20 cellular contexts compared by ENCODE assay signal in the genomic region with DNA sequence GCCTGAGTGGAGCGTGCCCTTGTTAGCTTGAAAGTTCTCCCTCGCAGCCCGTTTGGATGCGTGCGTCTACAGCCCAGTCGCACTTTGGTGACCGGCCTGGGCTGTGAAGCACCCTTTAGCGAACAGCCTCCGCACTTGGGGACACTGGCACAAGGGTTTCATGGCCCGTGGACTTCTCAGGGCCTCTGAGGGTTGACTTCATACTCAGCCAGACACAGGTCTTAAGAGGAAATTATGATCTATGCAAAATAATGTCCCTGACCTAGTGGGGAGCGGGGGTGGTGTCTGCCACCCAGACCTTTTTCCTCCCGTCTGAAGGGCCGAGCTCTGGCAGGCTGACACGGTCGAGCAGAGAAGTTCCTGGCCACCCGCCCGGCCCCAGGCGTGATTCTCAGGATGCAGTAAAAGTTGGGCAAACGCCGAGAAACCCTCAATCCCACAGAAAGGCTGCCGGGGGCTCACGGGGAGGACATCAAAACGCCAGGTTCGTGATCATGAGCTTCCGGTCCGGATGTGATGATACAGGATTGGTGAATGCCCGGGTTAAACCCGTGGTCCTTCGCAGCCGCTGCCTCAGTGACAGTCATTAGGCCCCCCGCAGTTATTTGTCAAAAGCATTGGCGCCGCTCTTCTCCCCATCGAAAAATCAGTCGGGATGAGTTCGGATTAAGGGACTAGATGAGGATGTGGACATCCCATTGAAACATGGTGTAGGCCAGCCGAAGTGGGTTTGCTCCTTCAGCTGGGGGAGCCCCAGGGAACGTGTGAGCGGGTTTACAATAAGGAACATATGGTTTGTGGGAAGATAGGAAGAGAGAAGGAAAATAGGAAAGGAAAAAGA. TPM values are rescaled to one million over a fixed set of nuclear protein-coding genes. Genes with fewer than 3 reads are reported as not detected.
A peak's percentile ranks its signal among the peaks of the same experiment; 100 is the strongest.
DNase-seq lines count a peak whose midpoint lies in the region; ATAC-seq and TF ChIP-seq lines count a peak whose summit lies in the region.
"Had no signal": no experiment of that assay in that cellular context is flagged by ENCODE, and none has a peak within 500 bp of the region (broad histone marks: within the 10 kb centered on the region; RNA-seq: fewer than 3 reads in every experiment).

No MANE protein-coding gene starts in this region.

- no peak overlapping the region for H2AK5ac ChIP-seq in trophoblast cell (ENCODE audit: low read length)

- no peak overlapping the region for H3K23ac ChIP-seq in trophoblast cell (ENCODE audit: low read length)

- no peak overlapping the region for H4K12ac ChIP-seq in trophoblast cell (ENCODE audit: low read depth, low read length)

- no peak overlapping the region for H2BK120ac ChIP-seq in trophoblast cell (ENCODE audit: insufficient read depth, low read length, poor library complexity)

- no peak overlapping the region for H2BK5ac ChIP-seq in trophoblast cell (ENCODE audit: low read depth, low read length, poor library complexity)

- H3K4me3 ChIP-seq in esophagus muscularis mucosa: no peak overlapping the region
- H3K4me3 ChIP-seq in trophoblast cell (ENCODE audit: low read depth, low read length): no peak overlapping the region
- H3K4me3 ChIP-seq: heart right ventricle, lower lobe of right lung, SJSA1 had no signal

- TF ChIP-seq EP300 in esophagus muscularis mucosa (IDR thresholded peaks at IDR 0.05): no peak

- no peaks in the 10 kb centered on the region for H3K36me3 ChIP-seq in esophagus muscularis mucosa
- no peaks in the 10 kb centered on the region for H3K36me3 ChIP-seq in trophoblast cell (ENCODE audit: control insufficient read depth in 1 of 2, insufficient read depth in 2 of 2, low read length in 2 of 2)
- H3K36me3 ChIP-seq: heart right ventricle, lower lobe of right lung, SJSA1 had no signal

- no peak overlapping the region for H3K27ac ChIP-seq in esophagus muscularis mucosa (replicated peaks in 1 of 4)
- H3K27ac ChIP-seq in trophoblast cell (ENCODE audit: low read depth, low read length): no peak overlapping the region
- H3K27ac ChIP-seq: heart right ventricle, lower lobe of right lung, SJSA1 had no signal

- POLR2A ChIA-PET in activated naive CD8-positive, alpha-beta T cell treated with anti-CD3 and anti-CD28 coated beads, Interleukin-2, amount 10 ng/mL, durations not matched to agents 7 days and 5 days (lab: Charles Lee): no interaction called here

- no peaks in the 10 kb centered on the region for H3K79me1 ChIP-seq in trophoblast cell (ENCODE audit: low read length)

- H3K9me3 Mint-ChIP-seq in activated naive CD8-positive, alpha-beta T cell treated with anti-CD3 and anti-CD28 coated beads, Interleukin-2, amount 10 ng/mL, durations not matched to agents 7 days and 5 days: peaks cover 12% of the 10 kb centered on the region
- H3K9me3 Mint-ChIP-seq in activated naive CD8-positive, alpha-beta T cell treated with anti-CD3 and anti-CD28 coated beads for 36 hours: peaks cover 12% of the 10 kb centered on the region
- peaks cover 5% of the 10 kb centered on the region for H3K9me3 Mint-ChIP-seq in stimulated activated effector memory CD8-positive, alpha-beta T cell treated with anti-CD3 and anti-CD28 coated beads, Interleukin-12 subunit alpha, Interleukin-12 subunit beta, amount 100 ng/mL, for 72 hours

- H3K4ac ChIP-seq in trophoblast cell (ENCODE audit: low read depth, low read length): no peak overlapping the region

- peaks cover 97% of the 10 kb centered on the region for H3K27me3 Mint-ChIP-seq in activated naive CD8-positive, alpha-beta T cell treated with anti-CD3 and anti-CD28 coated beads, Interleukin-2, amount 10 ng/mL, durations not matched to agents 7 days and 5 days
- peaks cover 100% of the 10 kb centered on the region for H3K27me3 Mint-ChIP-seq in activated naive CD8-positive, alpha-beta T cell treated with anti-CD3 and anti-CD28 coated beads for 36 hours
- peaks cover 89% of the 10 kb centered on the region for H3K27me3 Mint-ChIP-seq in T-helper 17 cell

- peaks cover 13 to 100% (median 99%) of the 10 kb centered on the region in 4 donors for H3K27me3 ChIP-seq in esophagus muscularis mucosa
- H3K27me3 ChIP-seq in trophoblast cell (ENCODE audit: insufficient read depth, low read length): peaks cover 96% of the 10 kb centered on the region

- TF ChIP-seq POLR2A in esophagus muscularis mucosa (IDR thresholded peaks at IDR 0.05; ENCODE audit: low read depth): no peak

- H3K79me2 ChIP-seq in trophoblast cell (ENCODE audit: control insufficient read depth, insufficient read depth, low read length, poor library complexity): no peaks in the 10 kb centered on the region

- H3K4me2 ChIP-seq in trophoblast cell (ENCODE audit: low read length): no peak overlapping the region

- peak overlapping the region; percentile 59 for H3K27ac Mint-ChIP-seq in activated naive CD8-positive, alpha-beta T cell treated with anti-CD3 and anti-CD28 coated beads, Interleukin-2, amount 10 ng/mL, durations not matched to agents 7 days and 5 days
- H3K27ac Mint-ChIP-seq in activated naive CD8-positive, alpha-beta T cell treated with anti-CD3 and anti-CD28 coated beads for 36 hours: no peak overlapping the region
- peak overlapping the region; percentile 1 for H3K27ac Mint-ChIP-seq in T-helper 17 cell
- no peak overlapping the region for H3K27ac Mint-ChIP-seq in stimulated activated effector memory CD8-positive, alpha-beta T cell treated with anti-CD3 and anti-CD28 coated beads, Interleukin-12 subunit alpha, Interleukin-12 subunit beta, amount 100 ng/mL, for 72 hours
- H3K27ac Mint-ChIP-seq: effector memory CD8-positive, alpha-beta T cell had no signal

- H3K9me3 ChIP-seq in T-helper 17 cell (ENCODE audit: control insufficient read depth, low read length, poor library complexity, severe bottlenecking) (no peaks in the 10 kb centered on the region), esophagus muscularis mucosa (no peaks in the 10 kb centered on the region), trophoblast cell (ENCODE audit: insufficient read depth, low read depth, low read length) (peaks cover 7% of the 10 kb centered on the region)
- H3K9me3 ChIP-seq: heart right ventricle, lower lobe of right lung, SJSA1 had no signal

- TF ChIP-seq CTCF in esophagus muscularis mucosa (IDR thresholded peaks at IDR 0.05): no peak

- no peak overlapping the region for H2BK12ac ChIP-seq in trophoblast cell (ENCODE audit: low read length)

- peaks cover 40 to 89% (median 79%) of the 10 kb centered on the region in 4 donors for H3K4me1 ChIP-seq in esophagus muscularis mucosa
- peaks cover 0 to 5% of the 10 kb centered on the region in 2 experiments for H3K4me1 ChIP-seq in trophoblast cell (ENCODE audit: control insufficient read depth in 1 of 2, insufficient read depth in 2 of 2, low read length in 2 of 2)

- H3K9ac ChIP-seq in trophoblast cell (ENCODE audit: low read length): no peak overlapping the region

- peaks cover 27% of the 10 kb centered on the region for H3K4me1 Mint-ChIP-seq in activated naive CD8-positive, alpha-beta T cell treated with anti-CD3 and anti-CD28 coated beads, Interleukin-2, amount 10 ng/mL, durations not matched to agents 7 days and 5 days
- peaks cover 25% of the 10 kb centered on the region for H3K4me1 Mint-ChIP-seq in activated naive CD8-positive, alpha-beta T cell treated with anti-CD3 and anti-CD28 coated beads for 36 hours
- peaks cover 26% of the 10 kb centered on the region for H3K4me1 Mint-ChIP-seq in T-helper 17 cell
- peaks cover 57% of the 10 kb centered on the region for H3K4me1 Mint-ChIP-seq in stimulated activated effector memory CD8-positive, alpha-beta T cell treated with anti-CD3 and anti-CD28 coated beads, Interleukin-12 subunit alpha, Interleukin-12 subunit beta, amount 100 ng/mL, for 72 hours

- peaks cover 9% of the 10 kb centered on the region for H3K36me3 Mint-ChIP-seq in activated naive CD8-positive, alpha-beta T cell treated with anti-CD3 and anti-CD28 coated beads, Interleukin-2, amount 10 ng/mL, durations not matched to agents 7 days and 5 days
- H3K36me3 Mint-ChIP-seq in activated naive CD8-positive, alpha-beta T cell treated with anti-CD3 and anti-CD28 coated beads for 36 hours: peaks cover 11% of the 10 kb centered on the region
- peaks cover 5% of the 10 kb centered on the region for H3K36me3 Mint-ChIP-seq in T-helper 17 cell (ENCODE audit: low read depth)
- peaks cover 11% of the 10 kb centered on the region for H3K36me3 Mint-ChIP-seq in stimulated activated effector memory CD8-positive, alpha-beta T cell treated with anti-CD3 and anti-CD28 coated beads, Interleukin-12 subunit alpha, Interleukin-12 subunit beta, amount 100 ng/mL, for 72 hours

- peak overlapping the region; percentile 17 for H3K4me3 Mint-ChIP-seq in activated naive CD8-positive, alpha-beta T cell treated with anti-CD3 and anti-CD28 coated beads, Interleukin-2, amount 10 ng/mL, durations not matched to agents 7 days and 5 days
- no peak overlapping the region for H3K4me3 Mint-ChIP-seq in activated naive CD8-positive, alpha-beta T cell treated with anti-CD3 and anti-CD28 coated beads for 36 hours
- H3K4me3 Mint-ChIP-seq in T-helper 17 cell: no peak overlapping the region
- peak overlapping the region; percentile 1 for H3K4me3 Mint-ChIP-seq in stimulated activated effector memory CD8-positive, alpha-beta T cell treated with anti-CD3 and anti-CD28 coated beads, Interleukin-12 subunit alpha, Interleukin-12 subunit beta, amount 100 ng/mL, for 72 hours

- no peak for ATAC-seq in activated naive CD8-positive, alpha-beta T cell treated with anti-CD3 and anti-CD28 coated beads, Interleukin-2, amount 10 ng/mL, durations not matched to agents 7 days and 5 days (ENCODE audit: low read depth)
- ATAC-seq in T-helper 17 cell (no peak), HG03025 (IDR thresholded peaks at IDR 0.05; ENCODE audit: low FRiP score, unreplicated experiment) (no peak)
- no peak for ATAC-seq in stimulated activated effector memory CD8-positive, alpha-beta T cell treated with anti-CD3 and anti-CD28 coated beads, Interleukin-12 subunit alpha, Interleukin-12 subunit beta, amount 100 ng/mL, for 72 hours
- ATAC-seq: effector memory CD8-positive, alpha-beta T cell; heart right ventricle; lower lobe of right lung; Panc1 had no signal

- H3K18ac ChIP-seq in trophoblast cell (ENCODE audit: low read length): no peak overlapping the region

- no peak overlapping the region for H2AFZ ChIP-seq in trophoblast cell (ENCODE audit: insufficient read depth, low read length, poor library complexity)

- H4K91ac ChIP-seq in trophoblast cell (ENCODE audit: low read depth, low read length): no peak overlapping the region

- no peak overlapping the region for H3K14ac ChIP-seq in trophoblast cell (ENCODE audit: low read length)

- no peak overlapping the region for H4K8ac ChIP-seq in trophoblast cell (ENCODE audit: low read depth, low read length)

- intact Hi-C loops in esophagus muscularis mucosa (cut with DNase I): no loop called here

- 9% methylated on average over 30 of the region's 39 CpGs for WGBS in esophagus muscularis mucosa
- no CpG with 5 or more reads among the region's 39 CpGs for WGBS in trophoblast cell (ENCODE audit: extremely low coverage, insufficient coverage, insufficient read length)

- DNase-seq in activated naive CD8-positive, alpha-beta T cell treated with anti-CD3 and anti-CD28 coated beads, Interleukin-2, amount 10 ng/mL, durations not matched to agents 7 days and 5 days: no peak
- DNase-seq in activated naive CD8-positive, alpha-beta T cell treated with anti-CD3 and anti-CD28 coated beads for 36 hours: no peak
- DNase-seq in T-helper 17 cell (no peak), esophagus muscularis mucosa (ENCODE audit: extremely low spot score) (peak; percentile 80), trophoblast cell (no peak)
- no peak for DNase-seq in stimulated activated effector memory CD8-positive, alpha-beta T cell treated with anti-CD3 and anti-CD28 coated beads, Interleukin-12 subunit alpha, Interleukin-12 subunit beta, amount 100 ng/mL, for 72 hours (ENCODE audit: low spot score in 2 of 2)
- no peak for DNase-seq in activated effector memory CD4-positive, alpha-beta T cell treated with Interleukin-2 at 50 U/mL for 16 hours
- DNase-seq: activated CD4-positive, alpha-beta T cell treated with anti-CD3 and anti-CD28 coated beads for 4 hours; activated T-cell treated with anti-CD3 and anti-CD28 coated beads, Interleukin-2, amount 50 U/mL, for 1 hour; central memory CD4-positive, alpha-beta T cell; COR-L47; effector memory CD8-positive, alpha-beta T cell; heart right ventricle; lower lobe of right lung; stimulated activated CD4-positive, alpha-beta T cell treated with anti-CD3 and anti-CD28 coated beads, Interleukin-4, amount 100 ng/mL, for 1 hour; substantia nigra; T1000 had no signal

RNA-seq across cellular contexts. Expression of gene PAX3, which starts 3.6 kb away (rescaled TPM):
- total RNA-seq in activated naive CD8-positive, alpha-beta T cell treated with anti-CD3 and anti-CD28 coated beads, Interleukin-2, amount 10 ng/mL, durations not matched to agents 7 days and 5 days: not detected
- total RNA-seq in activated naive CD8-positive, alpha-beta T cell treated with anti-CD3 and anti-CD28 coated beads for 36 hours: not detected
- total RNA-seq in T-helper 17 cell (not detected), esophagus muscularis mucosa (not detected)
- polyA plus RNA-seq in trophoblast cell (2013): not detected in 2 replicates
- total RNA-seq: heart right ventricle, lower lobe of right lung had no signal

Comparison
In these comparisons a context has a peak if more than half of its experiments do, and no peak if none do; other contexts are left out.
1. H3K27ac Mint-ChIP-seq: peak in activated naive CD8-positive, alpha-beta T cell treated with anti-CD3 and anti-CD28 coated beads, Interleukin-2, amount 10 ng/mL, durations not matched to agents 7 days and 5 days (single experiment) and T-helper 17 cell (single experiment); none in activated naive CD8-positive, alpha-beta T cell treated with anti-CD3 and anti-CD28 coated beads for 36 hours (single experiment) and stimulated activated effector memory CD8-positive, alpha-beta T cell treated with anti-CD3 and anti-CD28 coated beads, Interleukin-12 subunit alpha, Interleukin-12 subunit beta, amount 100 ng/mL, for 72 hours (single experiment).
2. H3K4me3 Mint-ChIP-seq: peak in activated naive CD8-positive, alpha-beta T cell treated with anti-CD3 and anti-CD28 coated beads, Interleukin-2, amount 10 ng/mL, durations not matched to agents 7 days and 5 days (single experiment) and stimulated activated effector memory CD8-positive, alpha-beta T cell treated with anti-CD3 and anti-CD28 coated beads, Interleukin-12 subunit alpha, Interleukin-12 subunit beta, amount 100 ng/mL, for 72 hours (single experiment); none in activated naive CD8-positive, alpha-beta T cell treated with anti-CD3 and anti-CD28 coated beads for 36 hours (single experiment) and T-helper 17 cell (single experiment).